In the genomic region with DNA sequence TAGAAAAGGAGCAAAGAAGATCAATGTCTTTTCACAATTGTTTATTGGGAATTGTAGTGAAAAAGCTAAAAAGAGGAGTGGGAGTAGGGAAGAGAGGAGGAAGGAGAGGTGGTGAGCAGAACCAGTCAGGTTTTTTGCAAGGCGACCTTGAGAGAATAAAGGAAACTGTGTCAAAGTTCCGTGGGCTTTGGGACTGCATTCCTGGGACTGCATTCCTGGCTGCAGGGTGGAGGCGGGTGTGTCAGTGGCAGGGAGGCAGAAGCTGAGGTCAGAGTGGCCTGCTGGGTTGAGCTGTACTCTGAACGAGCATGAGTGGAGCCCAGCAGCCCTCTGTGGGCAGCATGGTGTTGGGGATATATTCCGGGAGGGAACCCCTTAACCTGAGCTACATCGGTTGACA, we compare ENCODE assay signal across 11 cellular contexts.
DNase-seq lines count a peak whose midpoint lies in the region; ATAC-seq and TF ChIP-seq lines count a peak whose summit lies in the region.
"Had no signal": no experiment of that assay in that cellular context is flagged by ENCODE, and none has a peak within 500 bp of the region (broad histone marks: within the 10 kb centered on the region; RNA-seq: fewer than 3 reads in every experiment).

No MANE protein-coding gene starts in this region.

- H4K20me1 ChIP-seq in IMR-90 (ENCODE audit: insufficient read depth, low read length): no peaks in the 10 kb centered on the region

- in situ Hi-C loops in ACHN (cut with HindIII; ENCODE audit: low pct_ligation_motif_present, low pct_unique_long_range_greater_than_20kb, low sequenced_read_pairs) (no loop called here), IMR-90 (cut with MboI; ENCODE audit: low sequenced_read_pairs) (no loop called here)

- intact Hi-C loops in IMR-90 (cut with micrococcal nuclease): no loop called here

- peak overlapping the region; percentile 59; the same call in 1 of the 2 replicates for H3K23ac ChIP-seq in IMR-90 (ENCODE audit: low read depth, low read length)

- H3K27ac Mint-ChIP-seq in endodermal cell: peak overlapping the region; percentile 67
- no peak overlapping the region for H3K27ac Mint-ChIP-seq in T-helper 17 cell
- H3K27ac Mint-ChIP-seq: activated CD4-positive, alpha-beta memory T cell treated with anti-CD3 and anti-CD28 coated beads, Interleukin-2, amount 10 ng/mL, durations not matched to agents 7 days and 5 days had no signal

- H3K36me3 Mint-ChIP-seq in endodermal cell (ENCODE audit: low read depth) (peaks cover 34% of the 10 kb centered on the region), T-helper 17 cell (ENCODE audit: low read depth) (no peaks in the 10 kb centered on the region)

- peaks cover 41% of the 10 kb centered on the region for H3K4me1 Mint-ChIP-seq in endodermal cell
- H3K4me1 Mint-ChIP-seq in T-helper 17 cell: peaks cover 4% of the 10 kb centered on the region
- H3K4me1 Mint-ChIP-seq: activated CD4-positive, alpha-beta memory T cell treated with anti-CD3 and anti-CD28 coated beads, Interleukin-2, amount 10 ng/mL, durations not matched to agents 7 days and 5 days; central memory CD8-positive, alpha-beta T cell had no signal

- no peak for TF ChIP-seq RAD21 in IMR-90 (IDR thresholded peaks at IDR 0.05; ENCODE audit: low read length)

- no peak overlapping the region for H2BK5ac ChIP-seq in IMR-90 (ENCODE audit: low read depth, low read length, poor library complexity, severe bottlenecking)

- peak overlapping the region; percentile 15 for H2AK9ac ChIP-seq in IMR-90 (replicated peaks; ENCODE audit: low read depth, low read length, poor library complexity)

- H3K4ac ChIP-seq in IMR-90 (ENCODE audit: low read depth, low read length): peak overlapping the region; percentile 37

- H3K4me3 Mint-ChIP-seq in endodermal cell (no peak overlapping the region), T-helper 17 cell (no peak overlapping the region)
- H3K4me3 Mint-ChIP-seq: activated CD4-positive, alpha-beta memory T cell treated with anti-CD3 and anti-CD28 coated beads, Interleukin-2, amount 10 ng/mL, durations not matched to agents 7 days and 5 days; central memory CD8-positive, alpha-beta T cell had no signal

- no peak overlapping the region for H3K18ac ChIP-seq in IMR-90 (ENCODE audit: low read depth, low read length)

- peak overlapping the region; percentile 23; the same call in 1 of the 2 replicates for H4K91ac ChIP-seq in IMR-90 (ENCODE audit: insufficient read depth, low read depth, low read length)

- no peak overlapping the region for H2BK15ac ChIP-seq in IMR-90 (ENCODE audit: low read depth, low read length)

- H3K36me3 ChIP-seq in IMR-90 (ENCODE audit: control insufficient read depth, insufficient read depth, low read length) (peaks cover 8% of the 10 kb centered on the region; the same call in 1 of the 2 replicates), endodermal cell (ENCODE audit: control insufficient read depth, insufficient read depth, low read length) (peaks cover 47% of the 10 kb centered on the region), lung (ENCODE audit: control insufficient read depth in 2 of 2, insufficient read depth in 2 of 2, low read length in 2 of 2) (peaks cover 8 to 13% of the 10 kb centered on the region in 2 donors)

- peak overlapping the region; percentile 71 for H2BK20ac ChIP-seq in IMR-90 (ENCODE audit: low read depth, low read length)

- POLR2A ChIA-PET in IMR-90 (lab: Charles Lee; ENCODE audit: unreplicated experiment): no interaction called here

- TF ChIP-seq CTCF in IMR-90 (conservative IDR thresholded peaks at IDR 0.05; ENCODE audit: low read depth, low read length) (no peak), endodermal cell (conservative IDR thresholded peaks at IDR 0.05) (no peak), lung (IDR thresholded peaks at IDR 0.05; ENCODE audit: control extremely low read depth, extremely low read depth) (no peak)

- H3K79me1 ChIP-seq in IMR-90 (ENCODE audit: low read depth in 1 of 2, low read length in 2 of 2): no peaks in the 10 kb centered on the region

- H3K4me3 ChIP-seq in IMR-90 (ENCODE audit: insufficient read depth, low read depth, low read length) (no peak overlapping the region), endodermal cell (ENCODE audit: low read length) (no peak overlapping the region), lung (no peak overlapping the region)

- no peaks in the 10 kb centered on the region for H3K27me3 Mint-ChIP-seq in endodermal cell (ENCODE audit: insufficient read depth)
- peaks cover 50% of the 10 kb centered on the region for H3K27me3 Mint-ChIP-seq in T-helper 17 cell

- H2AFZ ChIP-seq in IMR-90 (replicated peaks; ENCODE audit: low read length, poor library complexity): peak overlapping the region; percentile 67

- no peak overlapping the region for H3K56ac ChIP-seq in IMR-90 (ENCODE audit: extremely low read depth, insufficient read depth, low read length)

- ATAC-seq in IMR-90 (ENCODE audit: low read depth) (peak; percentile 94), lung (ENCODE audit: insufficient read depth, low FRiP score) (peak; percentile 71), GM18907 (IDR thresholded peaks at IDR 0.05; ENCODE audit: unreplicated experiment) (no peak), T-helper 17 cell (no peak)

- no peak overlapping the region for H3K4me2 ChIP-seq in IMR-90 (ENCODE audit: low read depth, low read length)

- peak; percentile 28 for DNase-seq in ACHN
- DNase-seq in IMR-90: no peak
- DNase-seq in endodermal cell: peak; percentile 78
- no peak for DNase-seq in lung (ENCODE audit: low spot score)
- no peak for DNase-seq in NCI-H2171 (lab: John Stamatoyannopoulos, UW)
- no peak for DNase-seq in T-helper 17 cell
- DNase-seq in SK-N-DZ (ENCODE audit: low spot score): no peak
- DNase-seq: activated CD4-positive, alpha-beta memory T cell treated with anti-CD3 and anti-CD28 coated beads, Interleukin-2, amount 10 ng/mL, durations not matched to agents 7 days and 5 days; NCI-H1436 had no signal

- dilution Hi-C loops in IMR-90 (cut with HindIII; ENCODE audit: low sequenced_read_pairs, unreplicated experiment): no loop called here

- no peaks in the 10 kb centered on the region for H3K9me3 Mint-ChIP-seq in endodermal cell
- H3K9me3 Mint-ChIP-seq: activated CD4-positive, alpha-beta memory T cell treated with anti-CD3 and anti-CD28 coated beads, Interleukin-2, amount 10 ng/mL, durations not matched to agents 7 days and 5 days; central memory CD8-positive, alpha-beta T cell had no signal

- H4K8ac ChIP-seq in IMR-90 (ENCODE audit: low read depth in 2 of 2, low read length in 2 of 2): peak overlapping the region in 1 of 2 experiments; percentile 61; a peak in 1 of 4 replicates

- H3K27ac ChIP-seq in IMR-90 (ENCODE audit: insufficient read depth, low read length) (no peak overlapping the region), endodermal cell (ENCODE audit: low read depth, low read length) (no peak overlapping the region), lung (ENCODE audit: low read depth in 1 of 2, low read length in 1 of 2) (peak overlapping the region in 1 of 2 donors; percentile 3)

- BruUV-seq in IMR-90 (replicated peaks; lab: Mats Ljungman, UMichigan): no TSS peak

- no peaks in the 10 kb centered on the region for H3K9me3 ChIP-seq in IMR-90 (ENCODE audit: control insufficient read depth, insufficient read depth, low read length)
- H3K9me3 ChIP-seq in endodermal cell (ENCODE audit: control insufficient read depth, low read length): peaks cover 16% of the 10 kb centered on the region
- H3K9me3 ChIP-seq in lung (ENCODE audit: control insufficient read depth in 2 of 2, insufficient read depth in 1 of 2, low read length in 1 of 2): no peaks in the 10 kb centered on the region
- no peaks in the 10 kb centered on the region for H3K9me3 ChIP-seq in T-helper 17 cell (ENCODE audit: control insufficient read depth, low read length, poor library complexity, severe bottlenecking)

- CTCF ChIA-PET in IMR-90 (lab: Yijun Ruan, JAX): no interaction called here

- no CpG with 5 or more reads among the region's 6 CpGs for WGBS in IMR-90 (ENCODE audit: extremely low coverage in 2 of 2, insufficient read length in 1 of 2), 2 experiments
- 63 to 77% methylated on average over 6 of the region's 6 CpGs for WGBS in endodermal cell (ENCODE audit: insufficient coverage in 1 of 2, insufficient read length in 1 of 2), 2 experiments
- WGBS in lung, 2 donors: 68 to 76% methylated on average over 6 of the region's 6 CpGs

- H3K4me1 ChIP-seq in IMR-90 (ENCODE audit: control insufficient read depth, insufficient read depth, low read length): peaks cover 6% of the 10 kb centered on the region
- H3K4me1 ChIP-seq in endodermal cell (ENCODE audit: control insufficient read depth, insufficient read depth, low read length): peaks cover 8% of the 10 kb centered on the region
- H3K4me1 ChIP-seq in lung (ENCODE audit: control insufficient read depth in 2 of 2, insufficient read depth in 2 of 2, low read length in 2 of 2): peaks cover 3 to 4% of the 10 kb centered on the region in 2 donors

- peak overlapping the region; percentile 58; the same call in 1 of the 2 replicates for H3K14ac ChIP-seq in IMR-90 (replicated peaks; ENCODE audit: low read depth, low read length)

- no peak overlapping the region for H4K5ac ChIP-seq in IMR-90 (ENCODE audit: low read depth, low read length)

- peaks cover 13% of the 10 kb centered on the region; the same call in 1 of the 2 replicates for H3K9me1 ChIP-seq in IMR-90 (ENCODE audit: insufficient read depth, low read length)

- H2BK120ac ChIP-seq in IMR-90 (ENCODE audit: low read depth, low read length): 0 out of 2 replicates have a peak overlapping the region, but pooled peaks have one; percentile 3

- peak overlapping the region; percentile 4; the same call in 1 of the 2 replicates for H2AK5ac ChIP-seq in IMR-90 (ENCODE audit: low read depth, low read length)

- H3K27me3 ChIP-seq in IMR-90 (ENCODE audit: control insufficient read depth, insufficient read depth, low read length) (no peaks in the 10 kb centered on the region), endodermal cell (ENCODE audit: control insufficient read depth, insufficient read depth, low read length, poor library complexity, severe bottlenecking) (no peaks in the 10 kb centered on the region), lung (ENCODE audit: control insufficient read depth, insufficient read depth) (no peaks in the 10 kb centered on the region)

- H3K9ac ChIP-seq in IMR-90 (ENCODE audit: low read depth, low read length) (no peak overlapping the region), endodermal cell (ENCODE audit: extremely low read depth, low read length, poor library complexity, severe bottlenecking) (no peak overlapping the region)

- TF ChIP-seq POLR2A in IMR-90 (IDR thresholded peaks at IDR 0.05; ENCODE audit: low read depth, low read length): no peak

TF ChIP-seq in IMR-90, 13 proteins besides CTCF, POLR2A, EP300 and RAD21 (continues in another document):
- TF ChIP-seq CHD1 (IDR thresholded peaks at IDR 0.05; ENCODE audit: low read depth, low read length): no peak

Comparison
In these comparisons a context has a peak if more than half of its experiments do, and no peak if none do; other contexts are left out.
1. DNase-seq: peak in ACHN (single experiment) and endodermal cell (single experiment); none in IMR-90 (single experiment), lung (single experiment), NCI-H2171 (single experiment), T-helper 17 cell (0 of 3) and SK-N-DZ (single experiment).
2. ATAC-seq: peak in IMR-90 (single experiment) and lung (single experiment); none in GM18907 (single experiment) and T-helper 17 cell (single experiment).